In the genomic region with DNA sequence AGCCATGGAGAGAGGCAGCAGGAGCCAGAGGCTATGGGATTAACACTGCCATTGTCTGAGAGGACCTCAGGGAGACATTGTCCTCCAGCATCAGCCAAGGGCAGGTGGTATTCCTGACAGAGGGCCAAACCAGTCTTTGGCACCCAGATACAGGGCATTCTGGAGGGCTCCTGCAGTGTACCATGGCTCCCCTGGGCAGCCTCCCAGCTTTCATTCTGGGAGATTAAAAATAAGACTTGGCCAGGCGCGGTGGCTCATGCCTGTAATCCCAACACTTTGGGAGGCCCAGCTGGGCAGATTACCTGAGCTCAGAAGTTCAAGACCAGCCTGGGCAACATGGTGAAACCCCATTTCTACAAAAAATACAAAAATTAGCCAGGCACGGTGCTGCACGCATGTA, we compare ENCODE assay signal across 23 cellular contexts. TPM values are rescaled to one million over a fixed set of nuclear protein-coding genes. Genes with fewer than 3 reads are reported as not detected.
DNase-seq lines count a peak whose midpoint lies in the region; TF ChIP-seq lines count a peak whose summit lies in the region.
"Had no signal": no experiment of that assay in that cellular context is flagged by ENCODE, and none has a peak within 500 bp of the region (broad histone marks: within the 10 kb centered on the region; RNA-seq: fewer than 3 reads in every experiment).

No MANE protein-coding gene starts in this region.

- DNase-seq in left ventricle myocardium inferior: peak; percentile 26
- DNase-seq in right atrium auricular region (ENCODE audit: low spot score): no peak
- DNase-seq in MG63: peak; percentile 64
- no peak for DNase-seq in type B pancreatic cell (ENCODE audit: extremely low spot score, unreplicated experiment)
- no peak for DNase-seq in COLO829 (ENCODE audit: low spot score)
- DNase-seq in ecto neural progenitor cell (ENCODE audit: low spot score): no peak
- DNase-seq in RKO (ENCODE audit: low spot score): no peak
- DNase-seq: activated CD8-positive, alpha-beta memory T cell treated with anti-CD3 and anti-CD28 coated beads for 24 hours; adrenal gland; erythroblast; foreskin melanocyte; GM23248; midbrain; NCI-H1105 treated with DMSO at 0.1 percent for 48 hours; PC-9; spleen; stimulated activated CD4-positive, alpha-beta T cell treated with anti-CD3 and anti-CD28 coated beads, Interleukin-4, amount 100 ng/mL, for 4 hours had no signal

- H3K27me3 ChIP-seq in left ventricle myocardium inferior (ENCODE audit: low read depth) (no peaks in the 10 kb centered on the region), right atrium auricular region (no peaks in the 10 kb centered on the region), MG63 (no peaks in the 10 kb centered on the region)
- H3K27me3 ChIP-seq: adrenal gland, spleen, suprapubic skin had no signal

- no peaks in the 10 kb centered on the region for H3K9me3 ChIP-seq in left ventricle myocardium inferior (replicated peaks)
- no peaks in the 10 kb centered on the region for H3K9me3 ChIP-seq in right atrium auricular region
- H3K9me3 ChIP-seq in MG63: no peaks in the 10 kb centered on the region
- H3K9me3 ChIP-seq: adrenal gland, spleen, suprapubic skin had no signal

- H3K36me3 ChIP-seq in left ventricle myocardium inferior (peaks cover 9% of the 10 kb centered on the region), right atrium auricular region (no peaks in the 10 kb centered on the region), MG63 (peaks cover 88% of the 10 kb centered on the region)

- intact Hi-C loops in left ventricle myocardium inferior (cut with micrococcal nuclease): no loop called here
- intact Hi-C loops in dendritic cell treated with granulocyte-macrophage colony-stimulating factor and Interleukin-4, amounts not matched to agents 40 ng/mL and 50 ng/mL, for 4 days (cut with micrococcal nuclease): no loop called here

- TF ChIP-seq CTCF in left ventricle myocardium inferior (IDR thresholded peaks at IDR 0.05; ENCODE audit: borderline replicate concordance) (no peak), right atrium auricular region (IDR thresholded peaks at IDR 0.05) (no peak), type B pancreatic cell (conservative IDR thresholded peaks at IDR 0.05) (no peak)

- H3K27me3 Mint-ChIP-seq in dendritic cell treated with granulocyte-macrophage colony-stimulating factor and Interleukin-4, amounts not matched to agents 40 ng/mL and 50 ng/mL, for 4 days: peaks cover 1% of the 10 kb centered on the region
- peaks cover 3% of the 10 kb centered on the region for H3K27me3 Mint-ChIP-seq in type B pancreatic cell

- no peak overlapping the region for H3K4me3 Mint-ChIP-seq in dendritic cell treated with granulocyte-macrophage colony-stimulating factor and Interleukin-4, amounts not matched to agents 40 ng/mL and 50 ng/mL, for 4 days
- H3K4me3 Mint-ChIP-seq in type B pancreatic cell: peak overlapping the region; percentile 58
- H3K4me3 Mint-ChIP-seq: activated T-helper 1 cell treated with anti-CD3 and anti-CD28 coated beads, Interleukin-12 subunit alpha, Interleukin-12 subunit beta, Interleukin-2, Interleukin-4 antibody, amounts not matched to agents 30 ng/mL and 10 ng/mL and 1 ng/mL, durations not matched to agents 14 hours and 24 hours and 36 hours; T-helper 2 cell treated with Interferon-gamma antibody and Interleukin-4, amounts not matched to agents 5 μg/mL and 100 μg/mL, for 36 hours had no signal

- peak overlapping the region; percentile 10 for H3K27ac Mint-ChIP-seq in dendritic cell treated with granulocyte-macrophage colony-stimulating factor and Interleukin-4, amounts not matched to agents 40 ng/mL and 50 ng/mL, for 4 days
- peak overlapping the region; percentile 61 for H3K27ac Mint-ChIP-seq in type B pancreatic cell
- H3K27ac Mint-ChIP-seq: T-helper 2 cell treated with Interferon-gamma antibody and Interleukin-4, amounts not matched to agents 5 μg/mL and 100 μg/mL, for 36 hours had no signal

- peaks cover 23% of the 10 kb centered on the region for H3K4me1 Mint-ChIP-seq in dendritic cell treated with granulocyte-macrophage colony-stimulating factor and Interleukin-4, amounts not matched to agents 40 ng/mL and 50 ng/mL, for 4 days (ENCODE audit: low read depth)
- peaks cover 35% of the 10 kb centered on the region for H3K4me1 Mint-ChIP-seq in type B pancreatic cell (ENCODE audit: unreplicated experiment)

- H3K4me1 ChIP-seq in left ventricle myocardium inferior: peaks cover 78% of the 10 kb centered on the region
- peaks cover 0 to 58% of the 10 kb centered on the region in 2 donors for H3K4me1 ChIP-seq in right atrium auricular region

- H3K27ac ChIP-seq in left ventricle myocardium inferior (replicated peaks): peak overlapping the region; percentile 28
- no peak overlapping the region for H3K27ac ChIP-seq in right atrium auricular region
- H3K27ac ChIP-seq: adrenal gland, GM23248, KMS-11, PC-9, suprapubic skin had no signal

- H3K36me3 Mint-ChIP-seq in dendritic cell treated with granulocyte-macrophage colony-stimulating factor and Interleukin-4, amounts not matched to agents 40 ng/mL and 50 ng/mL, for 4 days (ENCODE audit: low read depth): peaks cover 47% of the 10 kb centered on the region
- peaks cover 28% of the 10 kb centered on the region for H3K36me3 Mint-ChIP-seq in type B pancreatic cell

- H3K4me3 ChIP-seq in left ventricle myocardium inferior (no peak overlapping the region), right atrium auricular region (no peak overlapping the region), MG63 (no peak overlapping the region)
- H3K4me3 ChIP-seq: adrenal gland, GM23248, PC-9, spleen, suprapubic skin had no signal

- no peaks in the 10 kb centered on the region for H3K9me3 Mint-ChIP-seq in dendritic cell treated with granulocyte-macrophage colony-stimulating factor and Interleukin-4, amounts not matched to agents 40 ng/mL and 50 ng/mL, for 4 days
- no peaks in the 10 kb centered on the region for H3K9me3 Mint-ChIP-seq in type B pancreatic cell
- H3K9me3 Mint-ChIP-seq: activated T-helper 1 cell treated with anti-CD3 and anti-CD28 coated beads, Interleukin-12 subunit alpha, Interleukin-12 subunit beta, Interleukin-2, Interleukin-4 antibody, amounts not matched to agents 30 ng/mL and 10 ng/mL and 1 ng/mL, durations not matched to agents 14 hours and 24 hours and 36 hours; T-helper 2 cell treated with Interferon-gamma antibody and Interleukin-4, amounts not matched to agents 5 μg/mL and 100 μg/mL, for 36 hours had no signal

RNA-seq across cellular contexts. Expression of a gene that starts 4.2 kb away (rescaled TPM):
- total RNA-seq in left ventricle myocardium inferior (25.3 TPM), right atrium auricular region (10 to 100 TPM in 1 of 2 donors, 1 to 10 TPM in 1; 9.1 to 10.3 TPM), type B pancreatic cell (ENCODE audit: low replicate concordance) (73.4 and 77.4 TPM in 2 replicates)
- 37.1 and 133 TPM in 2 replicates for total RNA-seq in MG63 (2014; rRNA removed; shearing (Covaris generic); ENCODE audit: low replicate concordance)
- total RNA-seq: SK-MEL-5 had no signal

Comparison
In these comparisons a context has a peak if more than half of its experiments do, and no peak if none do; other contexts are left out.
1. DNase-seq: peak in left ventricle myocardium inferior (single experiment) and MG63 (single experiment); none in right atrium auricular region (single experiment), type B pancreatic cell (single experiment), COLO829 (single experiment), ecto neural progenitor cell (single experiment) and RKO (single experiment).